Comparison of ENCODE assay signal across 8 cellular contexts in the genomic region with DNA sequence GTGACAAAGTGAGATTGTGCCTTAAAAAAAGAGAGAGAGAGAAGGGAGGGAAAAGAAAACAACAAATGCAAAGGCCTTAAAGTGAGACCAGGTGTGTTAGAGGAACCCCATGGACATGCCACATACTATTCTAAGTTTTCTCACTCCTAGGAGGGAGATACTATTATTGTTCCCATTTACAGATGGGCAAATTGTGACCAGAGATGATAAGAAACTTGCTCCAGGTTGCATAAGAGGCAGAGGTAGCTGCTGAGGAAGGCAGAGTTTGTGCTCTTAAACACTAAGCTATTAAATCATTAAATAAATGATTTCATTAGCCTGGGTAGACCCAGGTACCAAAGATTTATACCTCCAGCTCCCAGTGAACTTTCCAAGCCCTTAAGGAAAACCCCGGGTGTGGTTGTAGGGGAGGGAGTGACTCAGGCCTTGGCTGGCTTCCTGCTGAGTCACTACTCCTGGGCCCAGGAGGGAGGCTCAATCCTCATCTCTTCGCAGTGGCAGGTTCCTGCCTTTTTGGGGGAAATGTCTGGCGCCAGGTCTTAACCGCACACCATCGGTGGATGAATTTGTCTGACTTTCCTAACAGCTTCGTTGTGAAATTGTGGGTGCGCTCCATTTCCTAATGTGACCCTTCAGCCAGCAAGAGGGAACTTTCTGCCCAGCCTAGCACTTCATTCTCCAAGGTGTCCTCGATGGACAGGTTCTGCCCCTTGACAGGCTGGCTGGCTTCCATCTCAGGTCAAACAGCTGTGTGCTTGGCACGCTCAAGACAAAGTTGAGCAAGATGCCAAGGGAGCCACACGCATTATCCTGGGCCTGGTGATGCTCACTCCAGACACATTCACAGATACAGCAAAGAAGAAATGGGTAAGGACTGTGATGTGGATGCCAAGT. TPM values are rescaled to one million over a fixed set of nuclear protein-coding genes. Genes with fewer than 3 reads are reported as not detected.
A peak's percentile ranks its signal among the peaks of the same experiment; 100 is the strongest.
DNase-seq lines count a peak whose midpoint lies in the region; ATAC-seq, FAIRE-seq and TF ChIP-seq lines count a peak whose summit lies in the region.

No MANE protein-coding gene starts in this region.

- H3K27me3 ChIP-seq in CD8-positive, alpha-beta memory T cell (ENCODE audit: insufficient read depth, low read length, poor library complexity, severe bottlenecking) = no peaks in the 10 kb centered on the region
- H3K27me3 ChIP-seq in MG63 (no peaks in the 10 kb centered on the region), heart right ventricle (no peaks in the 10 kb centered on the region), smooth muscle cell (ENCODE audit: low read depth) (no peaks in the 10 kb centered on the region)

- H3K27ac ChIP-seq in CD8-positive, alpha-beta memory T cell (ENCODE audit: low read depth, low read length) = peak overlapping the region; percentile 67
- H3K27ac ChIP-seq in heart right ventricle = no peak overlapping the region
- H3K27ac ChIP-seq in smooth muscle cell (ENCODE audit: low read depth) = peak overlapping the region; percentile 48

- peaks cover 0 to 2% of the 10 kb centered on the region in 2 donors for H3K27me3 Mint-ChIP-seq in CD8-positive, alpha-beta memory T cell
- no peaks in the 10 kb centered on the region for H3K27me3 Mint-ChIP-seq in activated naive CD4-positive, alpha-beta T cell treated with anti-CD3 and anti-CD28 coated beads for 36 hours (ENCODE audit: low read depth)

- no peaks in the 10 kb centered on the region for H3K36me3 Mint-ChIP-seq in CD8-positive, alpha-beta memory T cell
- H3K36me3 Mint-ChIP-seq in activated naive CD4-positive, alpha-beta T cell treated with anti-CD3 and anti-CD28 coated beads for 36 hours (ENCODE audit: low read depth) = no peaks in the 10 kb centered on the region

- no peak overlapping the region for H3K9ac ChIP-seq in smooth muscle cell (ENCODE audit: low read depth)

- peaks cover 24% of the 10 kb centered on the region for H3K4me1 ChIP-seq in CD8-positive, alpha-beta memory T cell (ENCODE audit: insufficient read depth, low read length)
- H3K4me1 ChIP-seq in heart right ventricle (peaks cover 0 to 51% (median 4%) of the 10 kb centered on the region in 9 donors), smooth muscle cell (ENCODE audit: low read depth) (peaks cover 3% of the 10 kb centered on the region)

- no peak overlapping the region for H3K4me3 ChIP-seq in CD8-positive, alpha-beta memory T cell (ENCODE audit: low read length)
- H3K4me3 ChIP-seq in MG63 (no peak overlapping the region), heart right ventricle (no peak overlapping the region), smooth muscle cell (no peak overlapping the region)

- peak overlapping the region in 4 of 8 donors; percentile 40 to 68 (median 52) for H3K27ac Mint-ChIP-seq in CD8-positive, alpha-beta memory T cell
- H3K27ac Mint-ChIP-seq in activated naive CD4-positive, alpha-beta T cell treated with anti-CD3 and anti-CD28 coated beads for 36 hours = no peak overlapping the region

- no peaks in the 10 kb centered on the region for H4K20me1 ChIP-seq in smooth muscle cell (ENCODE audit: low read depth)

- no peaks in the 10 kb centered on the region for H3K79me2 ChIP-seq in smooth muscle cell (ENCODE audit: low read depth)

- no peak for TF ChIP-seq CTCF in heart right ventricle (IDR thresholded peaks at IDR 0.05)
- no peak for TF ChIP-seq CTCF in smooth muscle cell (IDR thresholded peaks at IDR 0.05; ENCODE audit: borderline replicate concordance, insufficient read depth, poor library complexity, severe bottlenecking)

- H3K9me3 ChIP-seq in CD8-positive, alpha-beta memory T cell (ENCODE audit: low read length) = no peaks in the 10 kb centered on the region
- H3K9me3 ChIP-seq in MG63 = no peaks in the 10 kb centered on the region
- H3K9me3 ChIP-seq in heart right ventricle = no peaks in the 10 kb centered on the region
- no peaks in the 10 kb centered on the region for H3K9me3 ChIP-seq in smooth muscle cell (replicated peaks; ENCODE audit: low read depth)

- H3K4me2 ChIP-seq in smooth muscle cell = no peak overlapping the region

- no peak overlapping the region for H3K4me3 Mint-ChIP-seq in CD8-positive, alpha-beta memory T cell
- H3K4me3 Mint-ChIP-seq in activated naive CD4-positive, alpha-beta T cell treated with anti-CD3 and anti-CD28 coated beads for 36 hours = no peak overlapping the region

- FAIRE-seq in GM19239 (lab: Jason Lieb, UNC) = no peak

- no peaks in the 10 kb centered on the region for H3F3A ChIP-seq in smooth muscle cell (ENCODE audit: low read depth)

- intact Hi-C loops in activated naive CD4-positive, alpha-beta T cell treated with anti-CD3 and anti-CD28 coated beads for 36 hours (cut with micrococcal nuclease) = no loop called here
- intact Hi-C loops in heart right ventricle (cut with DNase I) = no loop called here

- no peak for DNase-seq in CD8-positive, alpha-beta memory T cell
- DNase-seq in MG63 (peak; percentile 95), heart right ventricle (peak; percentile 46 to 48), smooth muscle cell (lab: John Stamatoyannopoulos, UW; ENCODE audit: unreplicated experiment) (no peak), GM19239 (ENCODE audit: insufficient read length, low spot score) (no peak)
- peak; percentile 66 for DNase-seq in activated naive CD4-positive, alpha-beta T cell treated with anti-CD3 and anti-CD28 coated beads for 36 hours

- WGBS in heart right ventricle, 2 donors = 56 to 67% methylated on average over 10 of the region's 10 CpGs
- 51% methylated on average over 10 of the region's 10 CpGs for WGBS in smooth muscle cell (ENCODE audit: low lambda C conversion rate)

- ATAC-seq in heart right ventricle = peak; percentile 48 to 95 (median 84)
- no peak for ATAC-seq in GM19467 (IDR thresholded peaks at IDR 0.05; ENCODE audit: unreplicated experiment)
- no peak for ATAC-seq in GM18861 (IDR thresholded peaks at IDR 0.05; ENCODE audit: unreplicated experiment)

- POLR2A ChIA-PET in CD8-positive, alpha-beta memory T cell (lab: Charles Lee) = no interaction called here

- H2AFZ ChIP-seq in smooth muscle cell (ENCODE audit: low read depth) = no peak overlapping the region

- H3K9me3 Mint-ChIP-seq in CD8-positive, alpha-beta memory T cell = no peaks in the 10 kb centered on the region
- no peaks in the 10 kb centered on the region for H3K9me3 Mint-ChIP-seq in activated naive CD4-positive, alpha-beta T cell treated with anti-CD3 and anti-CD28 coated beads for 36 hours

- no peaks in the 10 kb centered on the region for H3K36me3 ChIP-seq in CD8-positive, alpha-beta memory T cell (ENCODE audit: insufficient read depth, low read length)
- H3K36me3 ChIP-seq in MG63 = no peaks in the 10 kb centered on the region
- H3K36me3 ChIP-seq in heart right ventricle = no peaks in the 10 kb centered on the region
- H3K36me3 ChIP-seq in smooth muscle cell (ENCODE audit: low read depth) = no peaks in the 10 kb centered on the region

- CTCF ChIA-PET in CD8-positive, alpha-beta memory T cell (lab: Charles Lee) = interaction anchor here (0.7 to 0.8 kb wide), 2 partner anchors 11 to 12 kb away, joined by 3 read pairs; no protein-coding TSS in a partner anchor
- CTCF ChIA-PET in activated naive CD4-positive, alpha-beta T cell treated with anti-CD3 and anti-CD28 coated beads for 36 hours (lab: Charles Lee) = interaction anchor here (1.0 to 5.0 kb wide), 2 partner anchors 13 to 35 kb away, joined by 3 to 21 read pairs; no protein-coding TSS in a partner anchor

- peaks cover 19 to 20% (median 20%) of the 10 kb centered on the region in 3 donors for H3K4me1 Mint-ChIP-seq in CD8-positive, alpha-beta memory T cell
- peaks cover 38% of the 10 kb centered on the region for H3K4me1 Mint-ChIP-seq in activated naive CD4-positive, alpha-beta T cell treated with anti-CD3 and anti-CD28 coated beads for 36 hours (ENCODE audit: low read depth)

RNA-seq across cellular contexts. Expression of a gene that starts 33.4 kb away (rescaled TPM):
- total RNA-seq in CD8-positive, alpha-beta memory T cell = 10 to 100 TPM; 25.1 to 25.6 TPM
- polyA plus RNA-seq in CD8-positive, alpha-beta memory T cell = 16.0 TPM
- 7.7 and 9.2 TPM in 2 replicates for total RNA-seq in MG63 (2014; rRNA removed; shearing (Covaris generic); ENCODE audit: low replicate concordance)
- 10 to 100 TPM in 1 of 2 experiments, 1 to 10 TPM in 1; 8.2 to 10.7 TPM for total RNA-seq in activated naive CD4-positive, alpha-beta T cell treated with anti-CD3 and anti-CD28 coated beads for 36 hours
- total RNA-seq in heart right ventricle = 10 to 100 TPM in 2 of 10 donors, 1 to 10 TPM in 8; 5.6 to 22.9 (median 7.5) TPM
- polyA plus RNA-seq in heart right ventricle = 1 to 10 TPM in 1 of 2 donors, under 1 TPM in 1; 0.78 to 1.5 TPM
- 2.6 and 6.3 TPM in 2 replicates for total RNA-seq in smooth muscle cell
- 1.5 and 1.7 TPM in 2 replicates for polyA plus RNA-seq in smooth muscle cell

Comparison
In these comparisons a context has a peak if more than half of its experiments do, and no peak if none do; other contexts are left out.
1. DNase-seq: peak in MG63 (single experiment), activated naive CD4-positive, alpha-beta T cell treated with anti-CD3 and anti-CD28 coated beads for 36 hours (single experiment) and heart right ventricle (2 of 2); none in CD8-positive, alpha-beta memory T cell (0 of 5), smooth muscle cell (single experiment) and GM19239 (single experiment).
2. H3K27ac ChIP-seq: peak in CD8-positive, alpha-beta memory T cell (single experiment) and smooth muscle cell (single experiment); none in heart right ventricle (0 of 10).
3. ATAC-seq: peak in heart right ventricle (8 of 8); none in GM19467 (single experiment) and GM18861 (single experiment).